ENCODE assay signal across 1 cellular context in the genomic region with DNA sequence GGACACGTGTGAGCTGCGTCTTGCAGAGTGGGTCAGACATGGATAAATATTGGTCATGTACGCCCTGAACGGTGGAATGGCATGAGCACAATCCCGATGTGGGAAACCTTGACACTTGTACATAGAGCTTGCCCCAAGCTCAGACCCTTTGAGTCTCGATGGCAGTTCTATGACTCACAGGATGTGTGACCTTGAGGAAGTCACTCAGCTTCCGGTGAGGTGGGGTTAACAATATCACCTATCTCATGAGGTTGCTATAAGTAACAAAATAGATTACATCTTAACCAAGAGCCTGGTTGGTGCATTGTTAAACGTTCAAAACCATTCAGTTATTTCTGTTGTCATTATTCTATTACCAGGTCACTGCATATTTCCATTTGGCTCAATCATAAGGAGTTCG.
TF ChIP-seq lines count a peak whose summit lies in the region.

No MANE protein-coding gene starts in this region.

TF ChIP-seq in HepG2, 621 proteins besides CTCF, POLR2A, EP300 and RAD21 (continued from another document):
- TF ChIP-seq, protein P1, sequence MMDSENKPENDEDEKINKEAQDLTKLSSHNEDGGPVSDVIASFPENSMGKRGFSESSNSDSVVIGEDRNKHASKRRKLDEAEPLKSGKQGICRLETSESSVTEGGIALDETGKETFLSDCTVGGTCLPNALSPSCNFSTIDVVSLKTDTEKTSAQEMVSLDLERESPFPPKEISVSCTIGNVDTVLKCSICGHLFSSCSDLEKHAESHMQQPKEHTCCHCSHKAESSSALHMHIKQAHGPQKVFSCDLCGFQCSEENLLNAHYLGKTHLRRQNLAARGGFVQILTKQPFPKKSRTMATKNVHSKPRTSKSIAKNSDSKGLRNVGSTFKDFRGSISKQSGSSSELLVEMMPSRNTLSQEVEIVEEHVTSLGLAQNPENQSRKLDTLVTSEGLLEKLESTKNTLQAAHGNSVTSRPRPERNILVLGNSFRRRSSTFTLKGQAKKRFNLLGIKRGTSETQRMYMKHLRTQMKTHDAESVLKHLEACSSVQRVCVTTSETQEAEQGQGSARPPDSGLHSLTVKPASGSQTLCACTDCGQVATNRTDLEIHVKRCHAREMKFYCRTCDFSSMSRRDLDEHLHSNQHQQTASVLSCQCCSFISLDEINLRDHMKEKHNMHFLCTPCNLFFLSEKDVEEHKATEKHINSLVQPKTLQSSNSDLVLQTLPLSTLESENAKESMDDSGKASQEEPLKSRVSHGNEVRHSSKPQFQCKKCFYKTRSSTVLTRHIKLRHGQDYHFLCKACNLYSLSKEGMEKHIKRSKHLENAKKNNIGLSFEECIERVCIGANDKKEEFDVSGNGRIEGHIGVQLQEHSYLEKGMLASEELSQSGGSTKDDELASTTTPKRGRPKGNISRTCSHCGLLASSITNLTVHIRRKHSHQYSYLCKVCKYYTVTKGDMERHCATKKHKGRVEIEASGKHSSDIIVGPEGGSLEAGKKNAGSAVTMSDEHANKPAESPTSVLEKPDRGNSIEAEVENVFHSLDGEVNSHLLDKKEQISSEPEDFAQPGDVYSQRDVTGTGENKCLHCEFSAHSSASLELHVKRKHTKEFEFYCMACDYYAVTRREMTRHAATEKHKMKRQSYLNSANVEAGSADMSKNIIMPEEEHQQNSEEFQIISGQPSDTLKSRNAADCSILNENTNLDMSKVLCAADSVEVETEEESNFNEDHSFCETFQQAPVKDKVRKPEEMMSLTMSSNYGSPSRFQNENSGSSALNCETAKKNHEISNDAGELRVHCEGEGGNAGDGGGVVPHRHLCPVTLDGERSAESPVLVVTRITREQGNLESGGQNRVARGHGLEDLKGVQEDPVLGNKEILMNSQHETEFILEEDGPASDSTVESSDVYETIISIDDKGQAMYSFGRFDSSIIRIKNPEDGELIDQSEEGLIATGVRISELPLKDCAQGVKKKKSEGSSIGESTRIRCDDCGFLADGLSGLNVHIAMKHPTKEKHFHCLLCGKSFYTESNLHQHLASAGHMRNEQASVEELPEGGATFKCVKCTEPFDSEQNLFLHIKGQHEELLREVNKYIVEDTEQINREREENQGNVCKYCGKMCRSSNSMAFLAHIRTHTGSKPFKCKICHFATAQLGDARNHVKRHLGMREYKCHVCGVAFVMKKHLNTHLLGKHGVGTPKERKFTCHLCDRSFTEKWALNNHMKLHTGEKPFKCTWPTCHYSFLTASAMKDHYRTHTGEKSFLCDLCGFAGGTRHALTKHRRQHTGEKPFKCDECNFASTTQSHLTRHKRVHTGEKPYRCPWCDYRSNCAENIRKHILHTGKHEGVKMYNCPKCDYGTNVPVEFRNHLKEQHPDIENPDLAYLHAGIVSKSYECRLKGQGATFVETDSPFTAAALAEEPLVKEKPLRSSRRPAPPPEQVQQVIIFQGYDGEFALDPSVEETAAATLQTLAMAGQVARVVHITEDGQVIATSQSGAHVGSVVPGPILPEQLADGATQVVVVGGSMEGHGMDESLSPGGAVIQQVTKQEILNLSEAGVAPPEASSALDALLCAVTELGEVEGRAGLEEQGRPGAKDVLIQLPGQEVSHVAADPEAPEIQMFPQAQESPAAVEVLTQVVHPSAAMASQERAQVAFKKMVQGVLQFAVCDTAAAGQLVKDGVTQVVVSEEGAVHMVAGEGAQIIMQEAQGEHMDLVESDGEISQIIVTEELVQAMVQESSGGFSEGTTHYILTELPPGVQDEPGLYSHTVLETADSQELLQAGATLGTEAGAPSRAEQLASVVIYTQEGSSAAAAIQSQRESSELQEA (CRISPR knock-in tag; IDR thresholded peaks at IDR 0.05; ENCODE audit: not compliant biosample characterization), result no peak
- no peak for TF ChIP-seq ZNF792 (CRISPR knock-in tag; IDR thresholded peaks at IDR 0.05)
- no peak for TF ChIP-seq ZNF225 (CRISPR knock-in tag; IDR thresholded peaks at IDR 0.05)
- no peak for TF ChIP-seq MXD1 (CRISPR knock-in tag; IDR thresholded peaks at IDR 0.05)
- TF ChIP-seq RORA (CRISPR knock-in tag; IDR thresholded peaks at IDR 0.05), result no peak
- TF ChIP-seq PHF8 (CRISPR knock-in tag; IDR thresholded peaks at IDR 0.05), result no peak
- TF ChIP-seq ZNF432 (CRISPR knock-in tag; IDR thresholded peaks at IDR 0.05; ENCODE audit: borderline replicate concordance), result no peak
- no peak for TF ChIP-seq PHF5A (CRISPR knock-in tag; IDR thresholded peaks at IDR 0.05; ENCODE audit: low read depth, unreplicated experiment)
